8 cellular contexts compared by ENCODE assay signal in the genomic region with DNA sequence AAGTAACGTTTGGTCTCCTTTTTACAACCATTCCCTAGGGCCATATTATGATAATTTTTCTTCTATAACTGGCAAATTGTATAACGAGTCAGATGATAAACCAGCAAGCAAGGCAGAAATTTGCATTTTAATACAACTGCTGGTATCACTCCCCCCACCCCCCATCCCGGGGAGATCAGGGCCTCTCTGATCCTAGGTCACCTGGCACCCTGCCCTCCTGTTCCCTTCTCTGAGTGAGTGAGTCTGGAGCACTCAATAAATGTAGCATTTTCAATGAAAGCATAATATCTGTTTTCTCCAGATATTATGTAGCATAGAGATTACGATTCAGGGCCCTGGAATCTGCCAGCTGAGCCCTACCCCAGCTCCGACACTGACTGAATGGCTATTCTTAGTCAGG.
"Had no signal": no experiment of that assay in that cellular context is flagged by ENCODE, and none has a peak within 500 bp of the region (broad histone marks: within the 10 kb centered on the region; RNA-seq: fewer than 3 reads in every experiment).

No MANE protein-coding gene starts in this region.

- H3K27me3 ChIP-seq: ascending aorta had no signal

- DNase-seq: IMR-90, NCI-H524 treated with DMSO at 0.1 percent for 48 hours had no signal

- H3K4me3 ChIP-seq: K562, Peyer's patch, SJSA1 had no signal

- H3K27ac ChIP-seq: ascending aorta, breast epithelium, Peyer's patch, SJSA1 had no signal

- H3K9me3 ChIP-seq: ascending aorta, breast epithelium, Peyer's patch, SJSA1 had no signal

- H3K9me2 ChIP-seq: SK-N-SH had no signal

- H3K36me3 ChIP-seq: ascending aorta, breast epithelium, Peyer's patch, SJSA1 had no signal

- H3K9ac ChIP-seq: SK-N-SH had no signal

- H3K4me2 ChIP-seq: SK-N-SH had no signal
